8 cellular contexts compared by ENCODE assay signal in genomic region chr7:148883233-148884048, GRCh38. TPM values are rescaled to one million over a fixed set of nuclear protein-coding genes. Genes with fewer than 3 reads are reported as not detected.
A peak's percentile ranks its signal among the peaks of the same experiment; 100 is the strongest.
DNase-seq lines count a peak whose midpoint lies in the region; ATAC-seq lines count a peak whose summit lies in the region.

No MANE protein-coding gene starts in this region.

- no peaks in the 10 kb centered on the region for H3K9me3 ChIP-seq in HUES6 (ENCODE audit: control insufficient read depth, insufficient read depth, low read depth, low read length)

- DNase-seq in Caki2 (ENCODE audit: low read depth) (peak; percentile 48), cerebellar cortex (ENCODE audit: low spot score) (peak; percentile 9), left colon (peak in 1 of 2 donors; percentile 66), NCI-H2196 treated with DMSO at 0.1 percent for 48 hours (lab: John Stamatoyannopoulos, UW; ENCODE audit: unreplicated experiment) (no peak)
- peak; percentile 12 to 47 (median 30) for DNase-seq in activated CD4-positive, CD25-positive, alpha-beta regulatory T cell (lab: John Stamatoyannopoulos, UW)
- DNase-seq in stimulated activated CD4-positive, alpha-beta T cell treated with anti-CD3 and anti-CD28 coated beads, Interleukin-1b, Interleukin-23, amount 100 ng/mL, for 48 hours, result peak; percentile 50

- H3K27ac ChIP-seq in HUES6 (ENCODE audit: low read depth, low read length), result no peak overlapping the region; the same call in 1 of the 2 replicates

- peak; percentile 20 for ATAC-seq in GM21381 (IDR thresholded peaks at IDR 0.05; ENCODE audit: unreplicated experiment)
- ATAC-seq in left colon, result peak; percentile 12

- 0 out of 2 replicates have a peak, but pooled peaks cover 4% of the 10 kb centered on the region for H3K4me1 ChIP-seq in HUES6 (ENCODE audit: control insufficient read depth, insufficient read depth, low read length)

- in situ Hi-C loops in Caki2 (cut with HindIII; ENCODE audit: low pct_unique_long_range_greater_than_20kb, low sequenced_read_pairs), result no loop called here

- H3K36me3 ChIP-seq in HUES6 (ENCODE audit: control insufficient read depth, insufficient read depth, low read length), result no peaks in the 10 kb centered on the region

- peak overlapping the region; percentile 77 for H3K4me3 ChIP-seq in HUES6 (ENCODE audit: low read depth, low read length)

- H3K9ac ChIP-seq in HUES6 (ENCODE audit: low read length), result peak overlapping the region; percentile 99

- H3K27me3 ChIP-seq in HUES6 (ENCODE audit: control insufficient read depth, insufficient read depth, low read length), result no peaks in the 10 kb centered on the region

- intact Hi-C loops in left colon (cut with DNase I, micrococcal nuclease), result no loop called here

RNA-seq across cellular contexts. Expression of gene EZH2, which starts 0.7 kb away (rescaled TPM):
- 9.4 and 23.7 TPM in 2 replicates for total RNA-seq in Caki2 (2014; rRNA removed; shearing (Covaris generic); ENCODE audit: low replicate concordance)
- 10 to 100 TPM in 1 of 2 donors, 1 to 10 TPM in 1; 9.3 to 13.4 TPM for total RNA-seq in left colon
